Comparison of ENCODE assay signal across 29 cellular contexts in genomic region chr10:71038921-71039320, GRCh38.
"Had no signal": no experiment of that assay in that cellular context is flagged by ENCODE, and none has a peak within 500 bp of the region (broad histone marks: within the 10 kb centered on the region; RNA-seq: fewer than 3 reads in every experiment).

No MANE protein-coding gene starts in this region.

- H3K27ac Mint-ChIP-seq: activated B cell treated with CpG ODN at 0.5 μM for 24 hours; activated CD8-positive, alpha-beta T cell treated with anti-CD3 and anti-CD28 coated beads for 36 hours; activated naive CD4-positive, alpha-beta T cell treated with anti-CD3 and anti-CD28 coated beads, Interleukin-2, amount 10 ng/mL, durations not matched to agents 7 days and 5 days; activated naive CD4-positive, alpha-beta T cell treated with anti-CD3 and anti-CD28 coated beads, Interleukin-2, amount 50 U/mL, for 72 hours; activated naive CD8-positive, alpha-beta T cell treated with anti-CD3 and anti-CD28 coated beads, Interleukin-2, amount 10 ng/mL, durations not matched to agents 7 days and 5 days; activated T-helper 17 cell treated with anti-CD3 and anti-CD28 coated beads, Interleukin-2, amount 50 U/mL, for 72 hours; dendritic cell treated with granulocyte-macrophage colony-stimulating factor and Interleukin-4, amounts not matched to agents 40 ng/mL and 50 ng/mL, for 4 days; endodermal cell; T-helper 17 cell; T-helper 2 cell treated with Interferon-gamma antibody and Interleukin-4, amounts not matched to agents 5 μg/mL and 100 μg/mL, for 36 hours had no signal

- H3K4me1 Mint-ChIP-seq: activated B cell treated with CpG ODN at 0.5 μM for 24 hours; activated naive CD4-positive, alpha-beta T cell treated with anti-CD3 and anti-CD28 coated beads, Interleukin-2, amount 10 ng/mL, durations not matched to agents 7 days and 5 days; activated naive CD8-positive, alpha-beta T cell treated with anti-CD3 and anti-CD28 coated beads, Interleukin-2, amount 10 ng/mL, durations not matched to agents 7 days and 5 days; central memory CD8-positive, alpha-beta T cell; T-helper 17 cell had no signal

- H3K27me3 Mint-ChIP-seq: dendritic cell treated with granulocyte-macrophage colony-stimulating factor and Interleukin-4, amounts not matched to agents 40 ng/mL and 50 ng/mL, for 4 days had no signal

- H3K9me3 Mint-ChIP-seq: activated B cell treated with CpG ODN at 0.5 μM for 24 hours; activated CD8-positive, alpha-beta T cell treated with anti-CD3 and anti-CD28 coated beads for 36 hours; activated naive CD4-positive, alpha-beta T cell treated with anti-CD3 and anti-CD28 coated beads, Interleukin-2, amount 10 ng/mL, durations not matched to agents 7 days and 5 days; activated naive CD4-positive, alpha-beta T cell treated with anti-CD3 and anti-CD28 coated beads, Interleukin-2, amount 50 U/mL, for 72 hours; activated naive CD8-positive, alpha-beta T cell treated with anti-CD3 and anti-CD28 coated beads, Interleukin-2, amount 10 ng/mL, durations not matched to agents 7 days and 5 days; activated T-cell treated with anti-CD3 and anti-CD28 coated beads, Interleukin-2, amount 50 U/mL, for 4 hours; activated T-helper 17 cell treated with anti-CD3 and anti-CD28 coated beads, Interleukin-2, amount 50 U/mL, for 72 hours; central memory CD8-positive, alpha-beta T cell; dendritic cell treated with granulocyte-macrophage colony-stimulating factor and Interleukin-4, amounts not matched to agents 40 ng/mL and 50 ng/mL, for 4 days; endodermal cell; T-helper 2 cell treated with Interferon-gamma antibody and Interleukin-4, amounts not matched to agents 5 μg/mL and 100 μg/mL, for 36 hours had no signal

- H3K36me3 Mint-ChIP-seq: activated naive CD4-positive, alpha-beta T cell treated with anti-CD3 and anti-CD28 coated beads, Interleukin-2, amount 10 ng/mL, durations not matched to agents 7 days and 5 days; activated naive CD4-positive, alpha-beta T cell treated with anti-CD3 and anti-CD28 coated beads, Interleukin-2, amount 50 U/mL, for 72 hours; activated naive CD8-positive, alpha-beta T cell treated with anti-CD3 and anti-CD28 coated beads, Interleukin-2, amount 10 ng/mL, durations not matched to agents 7 days and 5 days had no signal

- H3K4me3 Mint-ChIP-seq: activated B cell treated with CpG ODN at 0.5 μM for 24 hours; activated CD8-positive, alpha-beta T cell treated with anti-CD3 and anti-CD28 coated beads for 36 hours; activated naive CD4-positive, alpha-beta T cell treated with anti-CD3 and anti-CD28 coated beads, Interleukin-2, amount 10 ng/mL, durations not matched to agents 7 days and 5 days; activated naive CD8-positive, alpha-beta T cell treated with anti-CD3 and anti-CD28 coated beads, Interleukin-2, amount 10 ng/mL, durations not matched to agents 7 days and 5 days; activated T-cell treated with anti-CD3 and anti-CD28 coated beads, Interleukin-2, amount 50 U/mL, for 4 hours; activated T-helper 17 cell treated with anti-CD3 and anti-CD28 coated beads, Interleukin-2, amount 50 U/mL, for 72 hours; central memory CD8-positive, alpha-beta T cell; dendritic cell treated with granulocyte-macrophage colony-stimulating factor and Interleukin-4, amounts not matched to agents 40 ng/mL and 50 ng/mL, for 4 days; endodermal cell; T-helper 17 cell; T-helper 2 cell treated with Interferon-gamma antibody and Interleukin-4, amounts not matched to agents 5 μg/mL and 100 μg/mL, for 36 hours had no signal

- H3K27ac ChIP-seq: coronary artery, dorsolateral prefrontal cortex, esophagus muscularis mucosa, gastroesophageal sphincter, heart right ventricle, WERI-Rb-1 had no signal

- DNase-seq: activated B cell treated with CpG ODN at 0.5 μM for 24 hours; activated CD4-positive, alpha-beta T cell treated with anti-CD3 and anti-CD28 coated beads for 48 hours; activated CD4-positive, alpha-beta T cell treated with anti-CD3 and anti-CD28 coated beads, Interleukin-2, amount 50 U/mL, for 1 hour; activated CD4-positive, alpha-beta T cell treated with anti-CD3 and anti-CD28 coated beads, Interleukin-2, amount 50 U/mL, for 48 hours; activated CD8-positive, alpha-beta memory T cell treated with anti-CD3 and anti-CD28 coated beads for 24 hours; activated CD8-positive, alpha-beta T cell treated with anti-CD3 and anti-CD28 coated beads for 36 hours; activated gamma-delta T cell; activated naive CD4-positive, alpha-beta T cell; activated naive CD4-positive, alpha-beta T cell treated with anti-CD3 and anti-CD28 coated beads, Interleukin-2, amount 10 ng/mL, durations not matched to agents 7 days and 5 days; activated naive CD8-positive, alpha-beta T cell treated with anti-CD3 and anti-CD28 coated beads, Interleukin-2, amount 10 ng/mL, durations not matched to agents 7 days and 5 days; activated T-cell treated with anti-CD3 and anti-CD28 coated beads, Interleukin-2, amount 50 U/mL, for 4 hours; dorsolateral prefrontal cortex; effector memory CD4-positive, alpha-beta T cell; endodermal cell; foreskin melanocyte; heart right ventricle; T-helper 1 cell; T-helper 17 cell; T1000; WERI-Rb-1 had no signal

- ATAC-seq: activated CD4-positive, CD25-positive, alpha-beta regulatory T cell treated with anti-CD3 and anti-CD28 coated beads, Interleukin-2, amount 50 U/mL, for 24 hours; activated CD8-positive, alpha-beta T cell treated with anti-CD3 and anti-CD28 coated beads for 36 hours; activated naive CD4-positive, alpha-beta T cell treated with anti-CD3 and anti-CD28 coated beads, Interleukin-2, amount 50 U/mL, for 72 hours; activated T-cell treated with anti-CD3 and anti-CD28 coated beads, Interleukin-2, amount 50 U/mL, for 4 hours; activated T-helper 17 cell treated with anti-CD3 and anti-CD28 coated beads, Interleukin-2, amount 50 U/mL, for 72 hours; gastroesophageal sphincter; heart right ventricle; T-helper 17 cell had no signal
